ENCODE assay signal across 21 cellular contexts in genomic region chr20:4342631-4343030, GRCh38.
DNase-seq lines count a peak whose midpoint lies in the region; ATAC-seq, FAIRE-seq and TF ChIP-seq lines count a peak whose summit lies in the region.
"Had no signal": no experiment of that assay in that cellular context is flagged by ENCODE, and none has a peak within 500 bp of the region (broad histone marks: within the 10 kb centered on the region; RNA-seq: fewer than 3 reads in every experiment).

No MANE protein-coding gene starts in this region.

- no peaks in the 10 kb centered on the region for H3K79me2 ChIP-seq in H1 (ENCODE audit: control insufficient read depth in 1 of 2, insufficient read depth in 2 of 2, low read length in 2 of 2)
- H3K79me2 ChIP-seq in osteoblast (ENCODE audit: insufficient read depth, low read length): no peaks in the 10 kb centered on the region
- H3K79me2 ChIP-seq in trophoblast cell (ENCODE audit: control insufficient read depth, insufficient read depth, low read length, poor library complexity): no peaks in the 10 kb centered on the region

- no peak overlapping the region for H2BK20ac ChIP-seq in H1 (ENCODE audit: low read length)

- no peaks in the 10 kb centered on the region for H3K79me1 ChIP-seq in H1 (ENCODE audit: low read depth, low read length)
- H3K79me1 ChIP-seq in trophoblast cell (ENCODE audit: low read length): no peaks in the 10 kb centered on the region

- no peaks in the 10 kb centered on the region for H3K9me3 Mint-ChIP-seq in activated T-cell treated with anti-CD3 and anti-CD28 coated beads, Interleukin-2, amount 50 U/mL, for 72 hours
- no peaks in the 10 kb centered on the region for H3K9me3 Mint-ChIP-seq in activated T-cell treated with anti-CD3 and anti-CD28 coated beads, Interleukin-2, amount 50 U/mL, for 24 hours
- H3K9me3 Mint-ChIP-seq: H9 had no signal

- no peaks in the 10 kb centered on the region for H3K9me3 ChIP-seq in H1 (ENCODE audit: insufficient read depth in 2 of 2, low read depth in 1 of 2, low read length in 1 of 2)
- no peaks in the 10 kb centered on the region for H3K9me3 ChIP-seq in osteoblast (ENCODE audit: low read depth, low read length)
- H3K9me3 ChIP-seq in trophoblast cell (ENCODE audit: insufficient read depth, low read depth, low read length): no peaks in the 10 kb centered on the region
- H3K9me3 ChIP-seq in tibial artery: no peaks in the 10 kb centered on the region
- H3K9me3 ChIP-seq: Caco-2 had no signal

- H3K36me3 ChIP-seq in H1 (ENCODE audit: control insufficient read depth in 2 of 4, insufficient read depth in 4 of 4, low read length in 3 of 4): no peaks in the 10 kb centered on the region
- no peaks in the 10 kb centered on the region for H3K36me3 ChIP-seq in osteoblast (ENCODE audit: insufficient read depth, low read length)
- no peaks in the 10 kb centered on the region for H3K36me3 ChIP-seq in brain microvascular endothelial cell (replicated peaks)
- no peaks in the 10 kb centered on the region for H3K36me3 ChIP-seq in trophoblast cell (ENCODE audit: control insufficient read depth in 1 of 2, insufficient read depth in 2 of 2, low read length in 2 of 2)
- no peaks in the 10 kb centered on the region for H3K36me3 ChIP-seq in tibial artery

- H3K14ac ChIP-seq in H1 (ENCODE audit: insufficient read length) (no peak overlapping the region), trophoblast cell (ENCODE audit: low read length) (no peak overlapping the region)

- no peak for ATAC-seq in activated T-cell treated with anti-CD3 and anti-CD28 coated beads, Interleukin-2, amount 50 U/mL, for 72 hours (replicated peaks in 1 of 2)
- ATAC-seq in HG03342 (IDR thresholded peaks at IDR 0.05; ENCODE audit: unreplicated experiment): no peak

- H2AK5ac ChIP-seq in H1 (ENCODE audit: low read depth, low read length) (no peak overlapping the region), trophoblast cell (ENCODE audit: low read length) (no peak overlapping the region)

- intact Hi-C loops in tibial artery (cut with DNase I; ENCODE audit: low total_unique reads): no loop called here

- H2AFZ ChIP-seq in H1 (ENCODE audit: low read length): peak overlapping the region; percentile 92; the same call in 1 of the 2 replicates
- no peak overlapping the region for H2AFZ ChIP-seq in osteoblast (ENCODE audit: low read length)
- H2AFZ ChIP-seq in trophoblast cell (ENCODE audit: insufficient read depth, low read length, poor library complexity): no peak overlapping the region

- H3K23me2 ChIP-seq in H1 (ENCODE audit: low read depth, low read length): no peaks in the 10 kb centered on the region

- DNase-seq in activated T-cell treated with anti-CD3 and anti-CD28 coated beads, Interleukin-2, amount 50 U/mL, for 72 hours: no peak
- no peak for DNase-seq in activated T-cell treated with anti-CD3 and anti-CD28 coated beads, Interleukin-2, amount 50 U/mL, for 24 hours
- DNase-seq in H1 (ENCODE audit: low read depth in 1 of 2, low spot score in 2 of 2) (no peak), osteoblast (ENCODE audit: insufficient read length, low spot score, missing footprints) (no peak), brain microvascular endothelial cell (no peak), trophoblast cell (no peak), tibial artery (no peak)
- DNase-seq: 8988T; Caco-2; CD4-positive, CD25-positive, alpha-beta regulatory T cell; H9; NCI-H1105 treated with DMSO at 0.1 percent for 48 hours; NCI-H187; NCI-H2107; NCI-H2227 treated with DMSO at 0.1 percent for 48 hours; NCI-H524; PC-3; SIG-M5 had no signal

- H3K4ac ChIP-seq in H1 (replicated peaks; ENCODE audit: insufficient read length, low read depth, low read length) (no peak overlapping the region), trophoblast cell (ENCODE audit: low read depth, low read length) (no peak overlapping the region)

- no peak overlapping the region for H2BK120ac ChIP-seq in H1 (replicated peaks; ENCODE audit: low read depth, low read length)
- no peak overlapping the region for H2BK120ac ChIP-seq in trophoblast cell (ENCODE audit: insufficient read depth, low read length, poor library complexity)

- H3K27me3 Mint-ChIP-seq in activated T-cell treated with anti-CD3 and anti-CD28 coated beads, Interleukin-2, amount 50 U/mL, for 72 hours (ENCODE audit: low read depth): peaks cover 45% of the 10 kb centered on the region
- H3K27me3 Mint-ChIP-seq in activated T-cell treated with anti-CD3 and anti-CD28 coated beads, Interleukin-2, amount 50 U/mL, for 24 hours: peaks cover 34% of the 10 kb centered on the region

- H3K23ac ChIP-seq in H1 (ENCODE audit: insufficient read length) (no peak overlapping the region), trophoblast cell (ENCODE audit: low read length) (no peak overlapping the region)

- in situ Hi-C loops in brain microvascular endothelial cell (cut with HindIII; ENCODE audit: low pct_ligation_motif_present, low sequenced_read_pairs): no loop called here

- H3K9ac ChIP-seq in H1 (replicated peaks in 1 of 4; ENCODE audit: extremely low read depth in 1 of 4, low read depth in 3 of 4, low read length in 3 of 4) (no peak overlapping the region), trophoblast cell (ENCODE audit: low read length) (no peak overlapping the region)

- H3K4me3 ChIP-seq in H1 (ENCODE audit: extremely low read depth in 1 of 4, insufficient read depth in 2 of 4, low read depth in 3 of 4, low read length in 4 of 4) (no peak overlapping the region), osteoblast (ENCODE audit: insufficient read depth, low read length) (no peak overlapping the region), brain microvascular endothelial cell (ENCODE audit: low read depth, low read length) (no peak overlapping the region), trophoblast cell (ENCODE audit: low read depth, low read length) (no peak overlapping the region), tibial artery (no peak overlapping the region)

- no peak overlapping the region for H4K8ac ChIP-seq in H1 (ENCODE audit: extremely low read depth, insufficient read depth, low read length)
- H4K8ac ChIP-seq in trophoblast cell (ENCODE audit: low read depth, low read length): no peak overlapping the region

- no peaks in the 10 kb centered on the region for H3K4me1 ChIP-seq in H1 (replicated peaks in 1 of 4; ENCODE audit: control insufficient read depth in 3 of 4, insufficient read depth in 4 of 4, low read length in 3 of 4)
- H3K4me1 ChIP-seq in osteoblast (ENCODE audit: insufficient read depth, low read length): peaks cover 17% of the 10 kb centered on the region
- H3K4me1 ChIP-seq in trophoblast cell (ENCODE audit: control insufficient read depth in 1 of 2, insufficient read depth in 2 of 2, low read length in 2 of 2): peaks cover 0 to 3% of the 10 kb centered on the region in 2 experiments
- H3K4me1 ChIP-seq in tibial artery: peaks cover 0 to 16% (median 3%) of the 10 kb centered on the region in 4 donors
- H3K4me1 ChIP-seq: Caco-2 had no signal

- H4K91ac ChIP-seq in H1 (replicated peaks; ENCODE audit: insufficient read length, low read length) (no peak overlapping the region), trophoblast cell (ENCODE audit: low read depth, low read length) (no peak overlapping the region)

- no peaks in the 10 kb centered on the region for H3K36me3 Mint-ChIP-seq in activated T-cell treated with anti-CD3 and anti-CD28 coated beads, Interleukin-2, amount 50 U/mL, for 72 hours (ENCODE audit: insufficient read depth in 2 of 2)
- no peaks in the 10 kb centered on the region for H3K36me3 Mint-ChIP-seq in activated T-cell treated with anti-CD3 and anti-CD28 coated beads, Interleukin-2, amount 50 U/mL, for 24 hours (ENCODE audit: low read depth)
- H3K36me3 Mint-ChIP-seq: CD4-positive, CD25-positive, alpha-beta regulatory T cell had no signal

- TF ChIP-seq POLR2A in H1 (IDR thresholded peaks at IDR 0.05; ENCODE audit: control extremely low read depth in 1 of 2, low read depth in 2 of 2, low read length in 2 of 2): no peak

- POLR2A ChIA-PET in H1 (lab: Charles Lee; ENCODE audit: partially characterized antibody): no interaction called here

- H3K4me3 Mint-ChIP-seq in activated T-cell treated with anti-CD3 and anti-CD28 coated beads, Interleukin-2, amount 50 U/mL, for 72 hours: no peak overlapping the region
- no peak overlapping the region for H3K4me3 Mint-ChIP-seq in activated T-cell treated with anti-CD3 and anti-CD28 coated beads, Interleukin-2, amount 50 U/mL, for 24 hours
- H3K4me3 Mint-ChIP-seq: H9 had no signal

- no peak for TF ChIP-seq CTCF in H1 (IDR thresholded peaks at IDR 0.05; ENCODE audit: control extremely low read depth in 1 of 3, insufficient read depth in 1 of 3, low read depth in 1 of 3, low read length in 3 of 3)
- TF ChIP-seq CTCF in osteoblast (IDR thresholded peaks at IDR 0.05; ENCODE audit: extremely low read depth, low read depth, low read length): no peak
- no peak for TF ChIP-seq CTCF in brain microvascular endothelial cell (IDR thresholded peaks at IDR 0.05; ENCODE audit: low read depth, low read length, missing control alignments)
- no peak for TF ChIP-seq CTCF in tibial artery (IDR thresholded peaks at IDR 0.05)

- H3K18ac ChIP-seq in H1 (ENCODE audit: extremely low read depth, low read length): no peak overlapping the region
- no peak overlapping the region for H3K18ac ChIP-seq in trophoblast cell (ENCODE audit: low read length)

- H3K27me3 ChIP-seq in H1 (replicated peaks in 1 of 4; ENCODE audit: control insufficient read depth in 3 of 4, extremely low read depth in 1 of 4, insufficient read depth in 3 of 4, low read length in 3 of 4) (no peaks in the 10 kb centered on the region), osteoblast (ENCODE audit: insufficient read depth, low read length) (peaks cover 10% of the 10 kb centered on the region), brain microvascular endothelial cell (replicated peaks) (no peaks in the 10 kb centered on the region), trophoblast cell (ENCODE audit: insufficient read depth, low read length) (no peaks in the 10 kb centered on the region), tibial artery (no peaks in the 10 kb centered on the region)

- no peaks in the 10 kb centered on the region for H3K4me1 Mint-ChIP-seq in activated T-cell treated with anti-CD3 and anti-CD28 coated beads, Interleukin-2, amount 50 U/mL, for 72 hours (ENCODE audit: low read depth)
- no peaks in the 10 kb centered on the region for H3K4me1 Mint-ChIP-seq in activated T-cell treated with anti-CD3 and anti-CD28 coated beads, Interleukin-2, amount 50 U/mL, for 24 hours (ENCODE audit: low read depth)
- H3K4me1 Mint-ChIP-seq: CD4-positive, CD25-positive, alpha-beta regulatory T cell had no signal

- H3K27ac ChIP-seq in H1 (ENCODE audit: low read depth, low read length) (no peak overlapping the region), osteoblast (ENCODE audit: low read depth, low read length) (no peak overlapping the region), brain microvascular endothelial cell (no peak overlapping the region), trophoblast cell (ENCODE audit: low read depth, low read length) (no peak overlapping the region), tibial artery (no peak overlapping the region)
- H3K27ac ChIP-seq: RWPE1 had no signal

- H2BK15ac ChIP-seq in H1 (ENCODE audit: low read length): no peak overlapping the region

- H3K27ac Mint-ChIP-seq in activated T-cell treated with anti-CD3 and anti-CD28 coated beads, Interleukin-2, amount 50 U/mL, for 72 hours: peak overlapping the region; percentile 24
- H3K27ac Mint-ChIP-seq in activated T-cell treated with anti-CD3 and anti-CD28 coated beads, Interleukin-2, amount 50 U/mL, for 24 hours: no peak overlapping the region
- H3K27ac Mint-ChIP-seq: CD4-positive, CD25-positive, alpha-beta regulatory T cell; H9 had no signal

- no peak overlapping the region for H3K56ac ChIP-seq in H1 (replicated peaks; ENCODE audit: insufficient read length, low read depth, low read length)

- FAIRE-seq in H1 (lab: Jason Lieb, UNC): no peak
- FAIRE-seq: G401.6 had no signal

- TF ChIP-seq EP300 in H1 (IDR thresholded peaks at IDR 0.05; ENCODE audit: borderline replicate concordance in 1 of 2, low read depth in 2 of 2, low read length in 2 of 2): no peak

- H3K4me2 ChIP-seq in H1 (ENCODE audit: insufficient read depth in 1 of 2, low read depth in 2 of 2, low read length in 2 of 2) (no peak overlapping the region), osteoblast (ENCODE audit: insufficient read depth, low read length) (peak overlapping the region; percentile 70), trophoblast cell (ENCODE audit: low read length) (no peak overlapping the region)

- H2BK12ac ChIP-seq in H1 (ENCODE audit: low read depth, low read length) (no peak overlapping the region), trophoblast cell (ENCODE audit: low read length) (no peak overlapping the region)

- WGBS in H1 (ENCODE audit: extremely low coverage in 1 of 2, insufficient coverage in 1 of 2, insufficient read length in 1 of 2, insufficient replicate concordance in 2 of 2, low coverage in 1 of 2, low lambda C conversion rate in 2 of 2, missing lambda C conversion rate in 1 of 2), 2 experiments: 76% methylated on average over 4 of the region's 4 CpGs; no CpG with 5 or more reads in 1 of the 2 experiments
- WGBS in trophoblast cell (ENCODE audit: extremely low coverage, insufficient coverage, insufficient read length): no CpG with 5 or more reads among the region's 4 CpGs

- TF ChIP-seq RAD21 in H1 (IDR thresholded peaks at IDR 0.05 in 1 of 2, conservative IDR thresholded peaks at IDR 0.05 in 1 of 2; ENCODE audit: low read depth in 2 of 2, low read length in 2 of 2): no peak

- H4K20me1 ChIP-seq in H1 (replicated peaks in 1 of 2; ENCODE audit: control insufficient read depth in 1 of 2, insufficient read depth in 2 of 2, low read length in 2 of 2) (no peaks in the 10 kb centered on the region), osteoblast (ENCODE audit: insufficient read depth, low read length) (no peaks in the 10 kb centered on the region)

- no peak overlapping the region for H4K5ac ChIP-seq in H1 (ENCODE audit: insufficient read length, low read depth, low read length)

- CTCF ChIA-PET in H1 (lab: Charles Lee; ENCODE audit: partially characterized antibody): interaction anchor here (0.7 to 1.0 kb wide), 3 partner anchors 13 to 399 kb away, joined by 3 to 4 read pairs (median 3); no protein-coding TSS in a partner anchor

- H4K12ac ChIP-seq in trophoblast cell (ENCODE audit: low read depth, low read length): no peak overlapping the region

- H2BK5ac ChIP-seq in H1 (ENCODE audit: low read depth, low read length) (no peak overlapping the region), trophoblast cell (ENCODE audit: low read depth, low read length, poor library complexity) (no peak overlapping the region)
